8 cellular contexts compared by ENCODE assay signal in genomic region chr1:212457740-212458338, GRCh38. TPM values are rescaled to one million over a fixed set of nuclear protein-coding genes. Genes with fewer than 3 reads are reported as not detected.
DNase-seq lines count a peak whose midpoint lies in the region; ATAC-seq and TF ChIP-seq lines count a peak whose summit lies in the region.

No MANE protein-coding gene starts in this region.

- DNase-seq in cardiac muscle cell (ENCODE audit: low read depth in 1 of 2, low spot score in 1 of 2) (peak; percentile 57 to 68), Right ventricle myocardium inferior (ENCODE audit: missing footprints) (no peak), NCI-H446 (lab: John Stamatoyannopoulos, UW) (peak; percentile 24 to 60), endothelial cell (ENCODE audit: low spot score) (peak; percentile 77), occipital lobe (lab: John Stamatoyannopoulos, UW) (no peak)
- DNase-seq in activated CD4-positive, alpha-beta T cell treated with anti-CD3 and anti-CD28 coated beads, Interleukin-2, amount 10 ng/mL, durations not matched to agents 7 days and 5 days: peak; percentile 79

- no peaks in the 10 kb centered on the region for H3K27me3 ChIP-seq in cardiac muscle cell
- H3K27me3 ChIP-seq in neutrophil: no peaks in the 10 kb centered on the region

- H3K4me1 ChIP-seq in cardiac muscle cell (ENCODE audit: low read depth) (peaks cover 3% of the 10 kb centered on the region), neutrophil (ENCODE audit: control insufficient read depth in 1 of 2, insufficient read depth in 1 of 2, low read depth in 1 of 2, low read length in 1 of 2) (peaks cover 0 to 4% of the 10 kb centered on the region in 2 experiments)

- no peaks in the 10 kb centered on the region for H3K36me3 Mint-ChIP-seq in activated CD4-positive, alpha-beta T cell treated with anti-CD3 and anti-CD28 coated beads, Interleukin-2, amount 10 ng/mL, durations not matched to agents 7 days and 5 days (ENCODE audit: low read depth)
- H3K36me3 Mint-ChIP-seq in endothelial cell (ENCODE audit: low read depth, unreplicated experiment): no peaks in the 10 kb centered on the region

- no peak overlapping the region for H3K4me3 Mint-ChIP-seq in activated CD4-positive, alpha-beta T cell treated with anti-CD3 and anti-CD28 coated beads, Interleukin-2, amount 10 ng/mL, durations not matched to agents 7 days and 5 days
- no peak overlapping the region for H3K4me3 Mint-ChIP-seq in endothelial cell (ENCODE audit: unreplicated experiment)

- peak; percentile 56 for TF ChIP-seq CTCF in cardiac muscle cell (IDR thresholded peaks at IDR 0.05; ENCODE audit: low read depth, low read length)
- peak; percentile 72 for TF ChIP-seq CTCF in endothelial cell (IDR thresholded peaks at IDR 0.05; ENCODE audit: unreplicated experiment)
- peak; percentile 41 for TF ChIP-seq CTCF in neutrophil (IDR thresholded peaks at IDR 0.05)

- intact Hi-C loops in Right ventricle myocardium inferior (cut with DNase I): loop anchor here (2.0 to 10.0 kb wide), 6 partner anchors 91 to 776 kb away; partner anchors contain the start of genes DTL and INTS7

- H3K4me3 ChIP-seq in cardiac muscle cell (no peak overlapping the region), neutrophil (ENCODE audit: low read depth in 1 of 2, low read length in 1 of 2) (no peak overlapping the region)

- CTCF ChIA-PET in activated CD4-positive, alpha-beta T cell treated with anti-CD3 and anti-CD28 coated beads, Interleukin-2, amount 10 ng/mL, durations not matched to agents 7 days and 5 days (lab: Charles Lee): interaction anchor here (0.6 to 5.1 kb wide), 21 partner anchors 10 to 776 kb away, joined by 3 to 51 read pairs (median 3); partner anchors contain the start of genes DTL, INTS7 and NENF

- no peak overlapping the region for H3K27ac Mint-ChIP-seq in activated CD4-positive, alpha-beta T cell treated with anti-CD3 and anti-CD28 coated beads, Interleukin-2, amount 10 ng/mL, durations not matched to agents 7 days and 5 days
- H3K27ac Mint-ChIP-seq in endothelial cell (ENCODE audit: unreplicated experiment): no peak overlapping the region

- H3K27me3 Mint-ChIP-seq in activated CD4-positive, alpha-beta T cell treated with anti-CD3 and anti-CD28 coated beads, Interleukin-2, amount 10 ng/mL, durations not matched to agents 7 days and 5 days: no peaks in the 10 kb centered on the region
- peaks cover 1% of the 10 kb centered on the region for H3K27me3 Mint-ChIP-seq in endothelial cell (ENCODE audit: unreplicated experiment)

- POLR2A ChIA-PET in activated CD4-positive, alpha-beta T cell treated with anti-CD3 and anti-CD28 coated beads, Interleukin-2, amount 10 ng/mL, durations not matched to agents 7 days and 5 days (lab: Charles Lee): interaction anchor here (0.6 to 1.0 kb wide), 2 partner anchors 19 to 150 kb away, joined by 3 read pairs; no protein-coding TSS in a partner anchor

- H3K9me3 ChIP-seq in cardiac muscle cell (ENCODE audit: low read depth) (no peaks in the 10 kb centered on the region), neutrophil (no peaks in the 10 kb centered on the region)

- H3K9me3 Mint-ChIP-seq in activated CD4-positive, alpha-beta T cell treated with anti-CD3 and anti-CD28 coated beads, Interleukin-2, amount 10 ng/mL, durations not matched to agents 7 days and 5 days: no peaks in the 10 kb centered on the region
- H3K9me3 Mint-ChIP-seq in endothelial cell (ENCODE audit: unreplicated experiment): no peaks in the 10 kb centered on the region

- peaks cover 10% of the 10 kb centered on the region for H3K4me1 Mint-ChIP-seq in activated CD4-positive, alpha-beta T cell treated with anti-CD3 and anti-CD28 coated beads, Interleukin-2, amount 10 ng/mL, durations not matched to agents 7 days and 5 days
- H3K4me1 Mint-ChIP-seq in endothelial cell (ENCODE audit: unreplicated experiment): no peaks in the 10 kb centered on the region

- H3K27ac ChIP-seq in cardiac muscle cell (no peak overlapping the region), neutrophil (no peak overlapping the region)

- ATAC-seq in Right ventricle myocardium inferior (no peak), HG03095 (IDR thresholded peaks at IDR 0.05; ENCODE audit: unreplicated experiment) (no peak)

- no peaks in the 10 kb centered on the region for H3K36me3 ChIP-seq in cardiac muscle cell
- no peaks in the 10 kb centered on the region for H3K36me3 ChIP-seq in neutrophil

RNA-seq across cellular contexts. Expression of gene NENF, which starts 25.1 kb away (rescaled TPM):
- total RNA-seq in cardiac muscle cell (23.7 and 33.7 TPM in 2 replicates), Right ventricle myocardium inferior (119 TPM), endothelial cell (ENCODE audit: unreplicated experiment) (25.6 TPM), occipital lobe (14.8 TPM)
- 34.6 and 48.3 TPM in 2 replicates for polyA plus RNA-seq in cardiac muscle cell
- total RNA-seq in activated CD4-positive, alpha-beta T cell treated with anti-CD3 and anti-CD28 coated beads, Interleukin-2, amount 10 ng/mL, durations not matched to agents 7 days and 5 days: 10 to 100 TPM; 28.3 to 29.3 TPM

RNA-seq across cellular contexts. Expression of gene PACC1, which starts 43.2 kb away (rescaled TPM):
- total RNA-seq in cardiac muscle cell (5.8 and 8.5 TPM in 2 replicates), Right ventricle myocardium inferior (3.4 TPM), endothelial cell (ENCODE audit: unreplicated experiment) (15.3 TPM), occipital lobe (25.4 TPM)
- 9.5 and 9.6 TPM in 2 replicates for polyA plus RNA-seq in cardiac muscle cell
- total RNA-seq in activated CD4-positive, alpha-beta T cell treated with anti-CD3 and anti-CD28 coated beads, Interleukin-2, amount 10 ng/mL, durations not matched to agents 7 days and 5 days: 10 to 100 TPM in 1 of 2 experiments, 1 to 10 TPM in 1; 9.0 to 12.2 TPM

Comparison
In these comparisons a context has a peak if more than half of its experiments do, and no peak if none do; other contexts are left out.
1. DNase-seq: peak in cardiac muscle cell (2 of 2), NCI-H446 (2 of 2), activated CD4-positive, alpha-beta T cell treated with anti-CD3 and anti-CD28 coated beads, Interleukin-2, amount 10 ng/mL, durations not matched to agents 7 days and 5 days (single experiment) and endothelial cell (single experiment); none in Right ventricle myocardium inferior (single experiment) and occipital lobe (single experiment).
2. Peak in every context shown above with its lines, with median percentiles within 50 percentile points of each other: CTCF ChIP-seq.